19 cellular contexts compared by ENCODE assay signal in genomic region chr12:78210494-78210860, GRCh38.
DNase-seq lines count a peak whose midpoint lies in the region; ATAC-seq and TF ChIP-seq lines count a peak whose summit lies in the region.
"Had no signal": no experiment of that assay in that cellular context is flagged by ENCODE, and none has a peak within 500 bp of the region (broad histone marks: within the 10 kb centered on the region; RNA-seq: fewer than 3 reads in every experiment).

No MANE protein-coding gene starts in this region.

- H3K27me3 ChIP-seq in skeletal muscle tissue (ENCODE audit: control insufficient read depth in 3 of 3, insufficient read depth in 3 of 3, low read length in 3 of 3): no peaks in the 10 kb centered on the region

- no peak overlapping the region for H3K9ac ChIP-seq in skeletal muscle tissue (ENCODE audit: low read depth in 1 of 3, low read length in 3 of 3)
- H3K9ac ChIP-seq: KMS-11 had no signal

- H3K9me3 ChIP-seq in skeletal muscle tissue (ENCODE audit: control insufficient read depth in 3 of 3, low read length in 3 of 3): no peaks in the 10 kb centered on the region
- H3K9me3 ChIP-seq: lower lobe of right lung had no signal

- H3K36me3 Mint-ChIP-seq in glutamatergic neuron (ENCODE audit: unreplicated experiment): no peaks in the 10 kb centered on the region
- H3K36me3 Mint-ChIP-seq: T-cell had no signal

- peak overlapping the region; percentile 13 for H3K27ac ChIP-seq in skeletal muscle tissue (ENCODE audit: low read depth, low read length)
- H3K27ac ChIP-seq: KMS-11, lower lobe of right lung, PC-9 had no signal

- peaks cover 48% of the 10 kb centered on the region for H3K4me1 Mint-ChIP-seq in glutamatergic neuron (ENCODE audit: low read depth, unreplicated experiment)
- H3K4me1 Mint-ChIP-seq: B cell, T-cell had no signal

- DNase-seq in DMS53 (lab: John Stamatoyannopoulos, UW): peak; percentile 41
- DNase-seq in DMS53 treated with DMSO at 0.1 percent for 48 hours (lab: John Stamatoyannopoulos, UW; ENCODE audit: unreplicated experiment): no peak
- peak; percentile 32 for DNase-seq in astrocyte of the cerebellum (ENCODE audit: low read depth)
- DNase-seq in glutamatergic neuron: no peak
- DNase-seq in hypothalamus (lab: John Stamatoyannopoulos, UW): no peak
- DNase-seq in NCI-H2196 treated with DMSO at 0.1 percent for 48 hours (lab: John Stamatoyannopoulos, UW; ENCODE audit: unreplicated experiment): no peak
- DNase-seq: activated CD4-positive, alpha-beta T cell treated with anti-CD3 and anti-CD28 coated beads for 1 hour; activated gamma-delta T cell treated with Interleukin-2 at 50 U/mL for 16 hours; activated T-cell treated with anti-CD3 and anti-CD28 coated beads, Interleukin-2, amount 50 U/mL, for 1 hour; lower lobe of right lung; PC-9; stimulated activated CD4-positive, alpha-beta T cell treated with anti-CD3 and anti-CD28 coated beads, Interleukin-15, amount 100 ng/mL, for 24 hours; stimulated activated CD8-positive, alpha-beta memory T cell treated with anti-CD3 and anti-CD28 coated beads, Interleukin-4, amount 100 ng/mL, for 48 hours; T-cell; trophoblast cell had no signal

- H3K27me3 Mint-ChIP-seq in glutamatergic neuron (ENCODE audit: unreplicated experiment): peaks cover 12% of the 10 kb centered on the region
- H3K27me3 Mint-ChIP-seq: B cell, T-cell had no signal

- H3K4me3 ChIP-seq in astrocyte of the cerebellum (ENCODE audit: low read depth, low read length) (no peak overlapping the region), skeletal muscle tissue (ENCODE audit: low read length in 3 of 3) (no peak overlapping the region)
- H3K4me3 ChIP-seq: lower lobe of right lung, PC-9 had no signal

- H3K4me3 Mint-ChIP-seq in glutamatergic neuron (ENCODE audit: unreplicated experiment): peak overlapping the region; percentile 77
- H3K4me3 Mint-ChIP-seq: B cell, T-cell had no signal

- no peaks in the 10 kb centered on the region for H3K4me1 ChIP-seq in skeletal muscle tissue (ENCODE audit: control insufficient read depth in 3 of 3, insufficient read depth in 3 of 3, low read length in 3 of 3)
- H3K4me1 ChIP-seq: lower lobe of right lung had no signal

- peaks cover 12% of the 10 kb centered on the region for H3K9me3 Mint-ChIP-seq in glutamatergic neuron (ENCODE audit: unreplicated experiment)

- no peak for TF ChIP-seq CTCF in astrocyte of the cerebellum (IDR thresholded peaks at IDR 0.05; ENCODE audit: low read depth, low read length, missing control alignments)
- no peak for TF ChIP-seq CTCF in glutamatergic neuron (IDR thresholded peaks at IDR 0.05; ENCODE audit: partially characterized antibody, unreplicated experiment)

- peak overlapping the region; percentile 93 for H3K27ac Mint-ChIP-seq in glutamatergic neuron (ENCODE audit: unreplicated experiment)
- H3K27ac Mint-ChIP-seq: B cell, T-cell had no signal

- in situ Hi-C loops in astrocyte of the cerebellum (cut with HindIII; ENCODE audit: low sequenced_read_pairs): no loop called here

- ATAC-seq in HG03565 (IDR thresholded peaks at IDR 0.05; ENCODE audit: unreplicated experiment): no peak
- ATAC-seq: lower lobe of right lung, T-cell had no signal

- H3K36me3 ChIP-seq in skeletal muscle tissue (ENCODE audit: control insufficient read depth in 3 of 3, insufficient read depth in 3 of 3, low read length in 3 of 3): no peaks in the 10 kb centered on the region
- H3K36me3 ChIP-seq: lower lobe of right lung had no signal

Comparison
In these comparisons a context has a peak if more than half of its experiments do, and no peak if none do; other contexts are left out.
1. DNase-seq: peak in DMS53 (single experiment) and astrocyte of the cerebellum (single experiment); none in DMS53 treated with DMSO at 0.1 percent for 48 hours (single experiment), glutamatergic neuron (single experiment), hypothalamus (0 of 51) and NCI-H2196 treated with DMSO at 0.1 percent for 48 hours (single experiment).